Comparison of ENCODE assay signal across 22 cellular contexts in genomic region chr7:155751409-155751808, GRCh38.
"Had no signal": no experiment of that assay in that cellular context is flagged by ENCODE, and none has a peak within 500 bp of the region (broad histone marks: within the 10 kb centered on the region; RNA-seq: fewer than 3 reads in every experiment).

No MANE protein-coding gene starts in this region.

- H3K36me3 Mint-ChIP-seq: natural killer cell had no signal

- H3K4me3 Mint-ChIP-seq: activated naive CD8-positive, alpha-beta T cell; central memory CD8-positive, alpha-beta T cell; natural killer cell; T-helper 2 cell treated with Interferon-gamma antibody and Interleukin-4, amounts not matched to agents 5 μg/mL and 100 μg/mL, for 36 hours had no signal

- H3K27ac ChIP-seq: breast epithelium, colonic mucosa, esophagus muscularis mucosa, hepatocyte, left lung, suprapubic skin, tibial nerve had no signal

- H3K4me3 ChIP-seq: breast epithelium, colonic mucosa, dorsolateral prefrontal cortex, esophagus muscularis mucosa, hepatocyte, left lung, lung, spleen, stomach, suprapubic skin, tibial nerve had no signal

- H3K4me2 ChIP-seq: hepatocyte had no signal

- DNase-seq: activated CD4-positive, alpha-beta T cell treated with anti-CD3 and anti-CD28 coated beads, Interleukin-2, amount 50 U/mL, for 4 hours; amniotic stem cell; colonic mucosa; glutamatergic neuron; immature natural killer cell; left lung; natural killer cell; spleen; stimulated activated CD4-positive, alpha-beta T cell treated with anti-CD3 and anti-CD28 coated beads, Interleukin-4, amount 100 ng/mL, for 1 hour; stomach; T-cell had no signal

- ATAC-seq: left lung, natural killer cell, T-cell had no signal

- H3K9me3 Mint-ChIP-seq: central memory CD8-positive, alpha-beta T cell; immature natural killer cell; natural killer cell; T-cell; T-helper 2 cell treated with Interferon-gamma antibody and Interleukin-4, amounts not matched to agents 5 μg/mL and 100 μg/mL, for 36 hours had no signal

- H3K27ac Mint-ChIP-seq: activated naive CD8-positive, alpha-beta T cell; progenitor cell of endocrine pancreas; T-helper 2 cell treated with Interferon-gamma antibody and Interleukin-4, amounts not matched to agents 5 μg/mL and 100 μg/mL, for 36 hours had no signal

- H3K36me3 ChIP-seq: breast epithelium, colonic mucosa had no signal

- H3K9me3 ChIP-seq: breast epithelium, colonic mucosa, esophagus muscularis mucosa, left lung, spleen, stomach, suprapubic skin, tibial nerve had no signal

- H3K4me1 ChIP-seq: breast epithelium, colonic mucosa had no signal

- H3K27me3 ChIP-seq: breast epithelium, colonic mucosa, dorsolateral prefrontal cortex, esophagus muscularis mucosa, hepatocyte, left lung, spleen, stomach, suprapubic skin, tibial nerve had no signal

- H2AFZ ChIP-seq: hepatocyte had no signal

- H3K27me3 Mint-ChIP-seq: activated naive CD8-positive, alpha-beta T cell; central memory CD8-positive, alpha-beta T cell; progenitor cell of endocrine pancreas; T-cell had no signal
